In the genomic region with DNA sequence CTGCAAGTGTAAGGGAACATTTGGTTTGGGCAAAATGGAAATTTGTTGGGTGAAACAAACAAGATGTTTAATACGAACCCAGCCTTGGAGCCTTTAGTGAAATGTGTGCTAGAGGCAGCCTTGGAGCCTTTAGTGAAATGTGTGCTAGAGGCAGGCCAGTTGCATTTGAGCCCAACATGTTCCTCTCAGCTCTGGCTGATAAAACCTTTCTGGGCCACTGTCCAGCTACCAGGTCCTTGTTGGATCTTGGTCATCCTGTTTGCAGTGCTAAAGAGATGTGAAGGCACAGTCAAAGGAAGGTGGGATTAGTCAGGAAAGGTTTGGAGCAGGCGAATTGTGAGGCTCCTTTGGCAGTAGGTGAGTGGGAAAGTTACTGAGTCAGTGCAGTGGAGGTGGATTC, we compare ENCODE assay signal across 30 cellular contexts.
"Had no signal": no experiment of that assay in that cellular context is flagged by ENCODE, and none has a peak within 500 bp of the region (broad histone marks: within the 10 kb centered on the region; RNA-seq: fewer than 3 reads in every experiment).

No MANE protein-coding gene starts in this region.

- H3K4me1 Mint-ChIP-seq: activated B cell treated with CpG ODN at 0.5 μM for 24 hours; activated CD8-positive, alpha-beta memory T cell treated with anti-CD3 and anti-CD28 coated beads, Interleukin-2, amount 10 ng/mL, durations not matched to agents 7 days and 5 days; activated naive CD8-positive, alpha-beta T cell treated with anti-CD3 and anti-CD28 coated beads, Interleukin-2, amount 10 ng/mL, durations not matched to agents 7 days and 5 days; T-cell had no signal

- H3K9me3 Mint-ChIP-seq: activated B cell treated with CpG ODN at 0.5 μM for 24 hours; activated CD8-positive, alpha-beta T cell treated with anti-CD3 and anti-CD28 coated beads for 36 hours; activated naive CD8-positive, alpha-beta T cell treated with anti-CD3 and anti-CD28 coated beads, Interleukin-2, amount 10 ng/mL, durations not matched to agents 7 days and 5 days; activated T-cell treated with anti-CD3 and anti-CD28 coated beads, Interleukin-2, amount 50 U/mL, for 72 hours; brain; naive B cell; nephron progenitor cell; T-cell; T-helper 2 cell treated with Interferon-gamma antibody and Interleukin-4, amounts not matched to agents 5 μg/mL and 100 μg/mL, for 36 hours had no signal

- H3K4me3 ChIP-seq: ascending aorta, cardiac muscle cell, esophagus squamous epithelium, ovary, prostate gland, suprapubic skin, tibial artery, upper lobe of right lung had no signal

- ATAC-seq: activated CD8-positive, alpha-beta memory T cell treated with anti-CD3 and anti-CD28 coated beads, Interleukin-2, amount 10 ng/mL, durations not matched to agents 7 days and 5 days; activated CD8-positive, alpha-beta T cell treated with anti-CD3 and anti-CD28 coated beads for 36 hours; activated T-cell treated with anti-CD3 and anti-CD28 coated beads, Interleukin-2, amount 50 U/mL, for 72 hours; T-cell; upper lobe of right lung had no signal

- H3K27ac Mint-ChIP-seq: activated B cell treated with CpG ODN at 0.5 μM for 24 hours; activated CD8-positive, alpha-beta memory T cell treated with anti-CD3 and anti-CD28 coated beads, Interleukin-2, amount 10 ng/mL, durations not matched to agents 7 days and 5 days; activated CD8-positive, alpha-beta T cell treated with anti-CD3 and anti-CD28 coated beads for 36 hours; activated naive CD8-positive, alpha-beta T cell treated with anti-CD3 and anti-CD28 coated beads, Interleukin-2, amount 10 ng/mL, durations not matched to agents 7 days and 5 days; activated T-cell treated with anti-CD3 and anti-CD28 coated beads, Interleukin-2, amount 50 U/mL, for 72 hours; nephron progenitor cell; T-cell; T-helper 2 cell treated with Interferon-gamma antibody and Interleukin-4, amounts not matched to agents 5 μg/mL and 100 μg/mL, for 36 hours had no signal

- H3K4me3 Mint-ChIP-seq: activated B cell treated with CpG ODN at 0.5 μM for 24 hours; activated CD8-positive, alpha-beta memory T cell treated with anti-CD3 and anti-CD28 coated beads, Interleukin-2, amount 10 ng/mL, durations not matched to agents 7 days and 5 days; activated CD8-positive, alpha-beta T cell treated with anti-CD3 and anti-CD28 coated beads for 36 hours; activated naive CD8-positive, alpha-beta T cell treated with anti-CD3 and anti-CD28 coated beads, Interleukin-2, amount 10 ng/mL, durations not matched to agents 7 days and 5 days; activated T-cell treated with anti-CD3 and anti-CD28 coated beads, Interleukin-2, amount 50 U/mL, for 72 hours; brain; naive B cell; nephron progenitor cell; T-cell; T-helper 2 cell treated with Interferon-gamma antibody and Interleukin-4, amounts not matched to agents 5 μg/mL and 100 μg/mL, for 36 hours had no signal

- DNase-seq: activated B cell treated with CpG ODN at 0.5 μM for 24 hours; activated CD4-positive, alpha-beta T cell treated with anti-CD3 and anti-CD28 coated beads, Interleukin-2, amount 50 U/mL, for 1 hour; activated CD8-positive, alpha-beta memory T cell treated with anti-CD3 and anti-CD28 coated beads, Interleukin-2, amount 10 ng/mL, durations not matched to agents 7 days and 5 days; activated CD8-positive, alpha-beta T cell treated with anti-CD3 and anti-CD28 coated beads for 36 hours; activated effector memory CD4-positive, alpha-beta T cell treated with Interleukin-2 at 50 U/mL for 16 hours; activated naive CD4-positive, alpha-beta T cell treated with Interleukin-2 at 50 U/mL for 16 hours; activated naive CD8-positive, alpha-beta T cell treated with anti-CD3 and anti-CD28 coated beads, Interleukin-2, amount 10 ng/mL, durations not matched to agents 7 days and 5 days; activated T-cell treated with anti-CD3 and anti-CD28 coated beads for 4 hours; activated T-cell treated with anti-CD3 and anti-CD28 coated beads, Interleukin-2, amount 50 U/mL, for 72 hours; dermis blood vessel endothelial cell; effector CD4-positive, alpha-beta T cell; esophagus squamous epithelium; foreskin melanocyte; mammary epithelial cell; naive B cell; nephron progenitor cell; ovary; retina; stimulated activated CD4-positive, alpha-beta T cell treated with anti-CD3 and anti-CD28 coated beads, Interleukin-15, amount 100 ng/mL, for 24 hours; stimulated activated CD4-positive, alpha-beta T cell treated with anti-CD3 and anti-CD28 coated beads, Interleukin-2, amount 100 ng/mL, for 24 hours; stimulated activated naive CD4-positive, alpha-beta T cell; T-cell; upper lobe of right lung had no signal
